In genomic region chr16:29848420-29849297, GRCh38 we compare ENCODE assay signal across 1 cellular context.
TF ChIP-seq lines count a peak whose summit lies in the region.

No MANE protein-coding gene starts in this region.

TF ChIP-seq in HEK293, 187 proteins besides CTCF, POLR2A, EP300 and RAD21 (continued from another document and continues in another):
- TF ChIP-seq PBX3 (CRISPR knock-in tag; IDR thresholded peaks at IDR 0.05) (no peak), SP3 (tag by site-specific recombination; IDR thresholded peaks at IDR 0.05) (no peak), MZF1 (tag by site-specific recombination; IDR thresholded peaks at IDR 0.05; ENCODE audit: borderline replicate concordance) (no peak), BCL11A (tag by site-specific recombination; IDR thresholded peaks at IDR 0.05; ENCODE audit: low read depth) (no peak), ZNF660 (tag by site-specific recombination; IDR thresholded peaks at IDR 0.05) (no peak; the same call in 1 of the 2 replicates), ZNF707 (tag by site-specific recombination; IDR thresholded peaks at IDR 0.05) (no peak), ZNF23 (tag by site-specific recombination; IDR thresholded peaks at IDR 0.05; ENCODE audit: borderline replicate concordance) (no peak), ZNF501 (tag by site-specific recombination; IDR thresholded peaks at IDR 0.05) (no peak), ZNF202 (tag by site-specific recombination; IDR thresholded peaks at IDR 0.05; ENCODE audit: borderline replicate concordance) (no peak), SP2 (tag by site-specific recombination; IDR thresholded peaks at IDR 0.05) (no peak), SCRT2 (tag by site-specific recombination; IDR thresholded peaks at IDR 0.05) (peak; percentile 91), ZBTB8A (tag by site-specific recombination; IDR thresholded peaks at IDR 0.05) (peak; percentile 73), SP7 (tag by site-specific recombination; IDR thresholded peaks at IDR 0.05) (no peak), ZNF362 (tag by site-specific recombination; IDR thresholded peaks at IDR 0.05) (no peak), OSR2 (tag by site-specific recombination; IDR thresholded peaks at IDR 0.05) (peak; percentile 70), ZNF610 (tag by site-specific recombination; IDR thresholded peaks at IDR 0.05; ENCODE audit: borderline replicate concordance) (no peak), ZNF266 (tag by site-specific recombination; IDR thresholded peaks at IDR 0.05; ENCODE audit: low read depth) (no peak), ZNF341 (tag by site-specific recombination; IDR thresholded peaks at IDR 0.05; ENCODE audit: low read depth) (no peak), ZNF513 (tag by site-specific recombination; IDR thresholded peaks at IDR 0.05) (no peak), PRDM1 (tag by site-specific recombination; IDR thresholded peaks at IDR 0.05) (no peak), HOXA7 (CRISPR knock-in tag; IDR thresholded peaks at IDR 0.05; ENCODE audit: borderline replicate concordance) (no peak), HOXD13 (CRISPR knock-in tag; IDR thresholded peaks at IDR 0.05; ENCODE audit: borderline replicate concordance) (no peak), ZNF121 (tag by site-specific recombination; IDR thresholded peaks at IDR 0.05) (peak; percentile 96), TCF7L2 (IDR thresholded peaks at IDR 0.05; ENCODE audit: borderline replicate concordance, low read depth, low read length) (no peak), ZSCAN5A (tag by site-specific recombination; IDR thresholded peaks at IDR 0.05) (no peak), ZNF624 (tag by site-specific recombination; IDR thresholded peaks at IDR 0.05) (no peak), ZNF433 (tag by site-specific recombination; IDR thresholded peaks at IDR 0.05; ENCODE audit: low read depth) (no peak), ZNF398 (tag by site-specific recombination; IDR thresholded peaks at IDR 0.05) (no peak), ZBTB6 (tag by site-specific recombination; IDR thresholded peaks at IDR 0.05) (no peak), ZNF645 (tag by site-specific recombination; IDR thresholded peaks at IDR 0.05) (no peak), GLI2 (tag by site-specific recombination; IDR thresholded peaks at IDR 0.05; ENCODE audit: borderline replicate concordance, low read depth) (no peak), ZNF530 (tag by site-specific recombination; IDR thresholded peaks at IDR 0.05; ENCODE audit: low read depth) (no peak), ZNF16 (tag by site-specific recombination; IDR thresholded peaks at IDR 0.05; ENCODE audit: low read depth) (no peak), ZNF791 (tag by site-specific recombination; IDR thresholded peaks at IDR 0.05) (no peak), ZNF623 (tag by site-specific recombination; IDR thresholded peaks at IDR 0.05) (no peak), ZNF133 (tag by site-specific recombination; IDR thresholded peaks at IDR 0.05) (no peak), OVOL3 (tag by site-specific recombination; IDR thresholded peaks at IDR 0.05) (no peak), ZBTB26 (tag by site-specific recombination; optimal IDR thresholded peaks at IDR 0.05) (no peak), ZNF146 (tag by site-specific recombination; IDR thresholded peaks at IDR 0.05) (no peak), ZNF785 (tag by site-specific recombination; IDR thresholded peaks at IDR 0.05) (no peak), ZBTB11 (tag by site-specific recombination; conservative IDR thresholded peaks at IDR 0.05; ENCODE audit: low read depth) (no peak), ZNF529 (tag by site-specific recombination; IDR thresholded peaks at IDR 0.05; ENCODE audit: insufficient replicate concordance) (no peak), ZNF621 (tag by site-specific recombination; IDR thresholded peaks at IDR 0.05) (no peak), ZNF280C (tag by site-specific recombination; IDR thresholded peaks at IDR 0.05) (no peak), ZNF354C (tag by site-specific recombination; IDR thresholded peaks at IDR 0.05; ENCODE audit: borderline replicate concordance, low read depth) (no peak), GLI4 (tag by site-specific recombination; IDR thresholded peaks at IDR 0.05) (no peak), ZBTB21 (tag by site-specific recombination; IDR thresholded peaks at IDR 0.05) (no peak), ZNF37A (tag by site-specific recombination; IDR thresholded peaks at IDR 0.05) (no peak), ZBTB20 (tag by site-specific recombination; IDR thresholded peaks at IDR 0.05) (no peak), ZNF580 (tag by site-specific recombination; IDR thresholded peaks at IDR 0.05) (0 out of 2 replicates have a peak, but pooled peaks have one; percentile 16), ZNF138 (tag by site-specific recombination; IDR thresholded peaks at IDR 0.05; ENCODE audit: borderline replicate concordance) (no peak), ZNF175 (tag by site-specific recombination; IDR thresholded peaks at IDR 0.05) (no peak), ZNF112 (tag by site-specific recombination; IDR thresholded peaks at IDR 0.05) (no peak), ZNF311 (tag by site-specific recombination; IDR thresholded peaks at IDR 0.05; ENCODE audit: borderline replicate concordance) (no peak), ZNF350 (tag by site-specific recombination; IDR thresholded peaks at IDR 0.05) (no peak)
